Comparison of ENCODE assay signal across 16 cellular contexts in the genomic region with DNA sequence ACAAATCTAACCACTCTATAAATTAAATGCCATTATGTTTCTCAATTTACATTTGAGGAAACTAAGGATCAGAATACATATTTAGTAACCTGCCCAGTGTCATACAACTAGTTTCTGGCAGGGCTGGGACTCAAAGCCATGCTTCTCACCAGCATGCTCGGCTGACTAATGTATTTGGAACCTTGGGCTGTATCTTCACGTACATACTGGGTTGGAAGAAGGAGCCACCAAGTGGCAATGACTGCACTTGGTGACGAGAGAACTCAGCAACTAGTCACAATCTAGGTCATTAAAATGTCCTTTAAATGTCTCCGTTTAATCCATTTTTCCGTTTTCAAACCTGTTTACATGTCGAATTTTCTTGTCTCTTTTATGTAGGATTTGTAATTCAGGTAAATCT. TPM values are rescaled to one million over a fixed set of nuclear protein-coding genes. Genes with fewer than 3 reads are reported as not detected.
A peak's percentile ranks its signal among the peaks of the same experiment; 100 is the strongest.
DNase-seq lines count a peak whose midpoint lies in the region; ATAC-seq and TF ChIP-seq lines count a peak whose summit lies in the region.
"Had no signal": no experiment of that assay in that cellular context is flagged by ENCODE, and none has a peak within 500 bp of the region (broad histone marks: within the 10 kb centered on the region; RNA-seq: fewer than 3 reads in every experiment).

No MANE protein-coding gene starts in this region.

- intact Hi-C loops in head of caudate nucleus (cut with DNase I), result no loop called here

- no peak overlapping the region for H3K27ac ChIP-seq in 22Rv1
- H3K27ac ChIP-seq: KMS-11, upper lobe of right lung had no signal

- no peak for ATAC-seq in HG02623 (IDR thresholded peaks at IDR 0.05; ENCODE audit: unreplicated experiment)
- ATAC-seq: naive thymus-derived CD4-positive, alpha-beta T cell; upper lobe of right lung had no signal

- peak; percentile 17; the same call in 1 of the 2 replicates for TF ChIP-seq CTCF in 22Rv1 (IDR thresholded peaks at IDR 0.05)

- DNase-seq in GM04503 (ENCODE audit: low read depth) (peak; percentile 25), RPMI7951 (ENCODE audit: low read depth) (peak; percentile 59), fibroblast of gingiva (ENCODE audit: low read depth) (peak; percentile 3), DMS 273 treated with DMSO at 0.1 percent for 48 hours (lab: John Stamatoyannopoulos, UW) (no peak), head of caudate nucleus (no peak)
- DNase-seq in activated CD8-positive, alpha-beta memory T cell treated with anti-CD3 and anti-CD28 coated beads, Interleukin-2, amount 50 U/mL, for 48 hours, result no peak
- DNase-seq: activated CD4-positive, CD25-positive, alpha-beta regulatory T cell; activated CD8-positive, alpha-beta memory T cell treated with anti-CD3 and anti-CD28 coated beads, Interleukin-2, amount 50 U/mL, for 4 hours; DMS79 treated with DMSO at 0.1 percent for 48 hours; naive thymus-derived CD4-positive, alpha-beta T cell; NCI-H2029; upper lobe of right lung had no signal

RNA-seq across cellular contexts. Expression of a gene that starts 42.9 kb away (rescaled TPM):
- 0.84 and 0.88 TPM in 2 replicates for total RNA-seq in RPMI7951 (2014; rRNA removed; shearing (Covaris generic))
- total RNA-seq: dermis microvascular lymphatic vessel endothelial cell; naive thymus-derived CD4-positive, alpha-beta T cell had no signal

Comparison
In these comparisons a context has a peak if more than half of its experiments do, and no peak if none do; other contexts are left out.
1. DNase-seq: peak in GM04503 (single experiment), RPMI7951 (single experiment) and fibroblast of gingiva (single experiment); none in DMS 273 treated with DMSO at 0.1 percent for 48 hours (single experiment), activated CD8-positive, alpha-beta memory T cell treated with anti-CD3 and anti-CD28 coated beads, Interleukin-2, amount 50 U/mL, for 48 hours (single experiment) and head of caudate nucleus (0 of 42).